18 cellular contexts compared by ENCODE assay signal in the genomic region with DNA sequence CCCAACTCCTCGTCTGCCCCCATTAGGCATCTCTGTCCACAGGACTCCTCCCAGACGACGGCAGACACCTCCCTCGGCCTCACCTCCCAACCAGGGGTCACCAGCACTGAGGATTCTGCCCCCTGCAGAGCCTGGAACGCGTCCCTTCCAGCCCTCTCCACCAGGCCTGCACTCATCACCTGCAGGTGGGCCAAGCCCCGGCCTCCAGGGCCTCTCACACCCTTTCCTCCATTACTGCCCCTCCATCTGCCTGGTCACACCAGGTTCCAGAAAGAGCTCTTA. TPM values are rescaled to one million over a fixed set of nuclear protein-coding genes. Genes with fewer than 3 reads are reported as not detected.
DNase-seq lines count a peak whose midpoint lies in the region; ATAC-seq and TF ChIP-seq lines count a peak whose summit lies in the region.
"Had no signal": no experiment of that assay in that cellular context is flagged by ENCODE, and none has a peak within 500 bp of the region (broad histone marks: within the 10 kb centered on the region; RNA-seq: fewer than 3 reads in every experiment).

No MANE protein-coding gene starts in this region.

- H3K36me3 ChIP-seq in BLaER1 (no peaks in the 10 kb centered on the region), DND-41 (ENCODE audit: insufficient read depth, low read length) (peaks cover 30% of the 10 kb centered on the region)
- peaks cover 0 to 4% (median 0%) of the 10 kb centered on the region in 3 experiments for H3K36me3 ChIP-seq in naive thymus-derived CD4-positive, alpha-beta T cell (ENCODE audit: control insufficient read depth in 2 of 3, insufficient read depth in 3 of 3, low read length in 3 of 3)
- H3K36me3 ChIP-seq: HAP-1 had no signal

- TF ChIP-seq CTCF in DND-41 (IDR thresholded peaks at IDR 0.05; ENCODE audit: borderline replicate concordance, extremely low read depth, low read length, poor library complexity, severe bottlenecking) (no peak), VCaP (conservative IDR thresholded peaks at IDR 0.05) (no peak)

- ATAC-seq in DND-41 (ENCODE audit: insufficient read depth, low read depth) (no peak; the same call in 2 of the 3 replicates), GM19328 (IDR thresholded peaks at IDR 0.05; ENCODE audit: unreplicated experiment) (no peak), GM18858 (IDR thresholded peaks at IDR 0.05; ENCODE audit: unreplicated experiment) (no peak)
- no peak for ATAC-seq in naive thymus-derived CD4-positive, alpha-beta T cell

- no peaks in the 10 kb centered on the region for H3K27me3 ChIP-seq in BLaER1
- H3K27me3 ChIP-seq in DND-41 (ENCODE audit: insufficient read depth, low read length, poor library complexity) = no peaks in the 10 kb centered on the region
- H3K27me3 ChIP-seq in naive thymus-derived CD4-positive, alpha-beta T cell (ENCODE audit: control insufficient read depth in 2 of 2, insufficient read depth in 2 of 2, low read length in 2 of 2) = no peaks in the 10 kb centered on the region

- H3K27ac ChIP-seq in BLaER1 = no peak overlapping the region
- H3K27ac ChIP-seq in DND-41 (ENCODE audit: low read length) = peak overlapping the region; percentile 40; the same call in 1 of the 2 replicates
- H3K27ac ChIP-seq in VCaP = peak overlapping the region; percentile 79
- no peak overlapping the region for H3K27ac ChIP-seq in naive thymus-derived CD4-positive, alpha-beta T cell (ENCODE audit: low read depth, low read length)
- H3K27ac ChIP-seq: C4-2B, SK-N-MC had no signal

- CTCF ChIA-PET in naive thymus-derived CD4-positive, alpha-beta T cell (lab: Charles Lee) = no interaction called here

- peaks cover 0 to 3% (median 0%) of the 10 kb centered on the region in 11 donors for H3K9me3 Mint-ChIP-seq in naive thymus-derived CD4-positive, alpha-beta T cell

- 0 out of 2 replicates have a peak, but pooled peaks cover 7% of the 10 kb centered on the region for H4K20me1 ChIP-seq in BLaER1
- peaks cover 38% of the 10 kb centered on the region for H4K20me1 ChIP-seq in DND-41 (ENCODE audit: insufficient read depth, low read length)

- H3K4me3 ChIP-seq in BLaER1 (no peak overlapping the region), DND-41 (ENCODE audit: low read depth in 1 of 2, low read length in 2 of 2) (no peak overlapping the region)
- no peak overlapping the region for H3K4me3 ChIP-seq in naive thymus-derived CD4-positive, alpha-beta T cell (ENCODE audit: low read length)
- H3K4me3 ChIP-seq: HAP-1, SK-N-MC had no signal

- H3K79me2 ChIP-seq in DND-41 (ENCODE audit: insufficient read depth, low read length) = peaks cover 6% of the 10 kb centered on the region

- no peak overlapping the region for H3K4me3 Mint-ChIP-seq in naive thymus-derived CD4-positive, alpha-beta T cell

- DNase-seq in DND-41 (no peak), amniotic stem cell (lab: John Stamatoyannopoulos, UW) (no peak)
- DNase-seq in naive thymus-derived CD4-positive, alpha-beta T cell = no peak
- DNase-seq: DMS79; NCI-H1092 treated with DMSO at 0.1 percent for 48 hours; NCI-H146; NCI-H2081; NCI-H510A; NCI-H748 treated with DMSO at 0.1 percent for 48 hours; NK-92 treated with Interleukin-12 subunit alpha and Interleukin-12 subunit beta, amount 100 ng/mL, for 24 hours; Right ventricle myocardium superior had no signal

- peak overlapping the region; percentile 64 for H3K4me2 ChIP-seq in BLaER1
- H3K4me2 ChIP-seq in DND-41 (ENCODE audit: insufficient read depth, low read length) = no peak overlapping the region

- peaks cover 20% of the 10 kb centered on the region for H3K4me1 ChIP-seq in BLaER1
- no peaks in the 10 kb centered on the region; the same call in 1 of the 2 replicates for H3K4me1 ChIP-seq in DND-41 (ENCODE audit: insufficient read depth, low read length)
- H3K4me1 ChIP-seq in naive thymus-derived CD4-positive, alpha-beta T cell (ENCODE audit: control insufficient read depth in 2 of 2, insufficient read depth in 2 of 2, low read length in 2 of 2) = no peaks in the 10 kb centered on the region
- H3K4me1 ChIP-seq: HAP-1 had no signal

- intact Hi-C loops in naive thymus-derived CD4-positive, alpha-beta T cell (cut with micrococcal nuclease) = no loop called here

- H3K27me3 Mint-ChIP-seq in naive thymus-derived CD4-positive, alpha-beta T cell = no peaks in the 10 kb centered on the region

- no peak overlapping the region for H2AFZ ChIP-seq in DND-41 (ENCODE audit: low read depth, low read length)

- peaks cover 0 to 5% (median 2%) of the 10 kb centered on the region in 7 donors for H3K4me1 Mint-ChIP-seq in naive thymus-derived CD4-positive, alpha-beta T cell

- H3K36me3 Mint-ChIP-seq in naive thymus-derived CD4-positive, alpha-beta T cell = peaks cover 0 to 8% (median 0%) of the 10 kb centered on the region in 5 donors

- H3K9ac ChIP-seq in BLaER1 (no peak overlapping the region), DND-41 (ENCODE audit: low read depth, low read length) (no peak overlapping the region)

- H3K9me3 ChIP-seq in BLaER1 = no peaks in the 10 kb centered on the region
- no peaks in the 10 kb centered on the region for H3K9me3 ChIP-seq in DND-41 (ENCODE audit: insufficient read depth, low read length, severe bottlenecking)
- no peaks in the 10 kb centered on the region for H3K9me3 ChIP-seq in naive thymus-derived CD4-positive, alpha-beta T cell (ENCODE audit: control insufficient read depth in 2 of 3, low read length in 3 of 3)
- H3K9me3 ChIP-seq: HAP-1 had no signal

- POLR2A ChIA-PET in naive thymus-derived CD4-positive, alpha-beta T cell (lab: Charles Lee) = no interaction called here

- H3K27ac Mint-ChIP-seq in naive thymus-derived CD4-positive, alpha-beta T cell = peak overlapping the region in 5 of 9 donors; percentile 18 to 65 (median 59)

RNA-seq across cellular contexts. Expression of a gene that starts 42.7 kb away (rescaled TPM):
- total RNA-seq in naive thymus-derived CD4-positive, alpha-beta T cell = 1 to 10 TPM in 2 of 5 experiments, under 1 TPM in 2, not detected in 1; 0.16 to 2.6 (median 1.1) TPM
- polyA plus RNA-seq in naive thymus-derived CD4-positive, alpha-beta T cell = not detected

Comparison
In these comparisons a context has a peak if more than half of its experiments do, and no peak if none do; other contexts are left out.
1. H3K27ac ChIP-seq: peak in DND-41 (single experiment) and VCaP (single experiment); none in BLaER1 (single experiment) and naive thymus-derived CD4-positive, alpha-beta T cell (single experiment).